1 cellular context compared by ENCODE assay signal in genomic region chr22:21980547-21980946, GRCh38.
TF ChIP-seq lines count a peak whose summit lies in the region.

No MANE protein-coding gene starts in this region.

TF ChIP-seq in K562, 482 proteins besides CTCF, POLR2A, EP300 and RAD21:
- TF ChIP-seq HMGXB4 (CRISPR knock-in tag; IDR thresholded peaks at IDR 0.05): no peak
- 0 out of 2 replicates have a peak, but pooled peaks have one; percentile 28 for TF ChIP-seq BHLHE40 (IDR thresholded peaks at IDR 0.05; ENCODE audit: low read length)
- 0 out of 2 replicates have a peak, but pooled peaks have one; percentile 16 for TF ChIP-seq ZNF384 (IDR thresholded peaks at IDR 0.05; ENCODE audit: low read depth, low read length)
- 0 out of 2 replicates have a peak, but pooled peaks have one; percentile 14 for TF ChIP-seq MAFK (IDR thresholded peaks at IDR 0.05; ENCODE audit: low read length)
- no peak for TF ChIP-seq POU5F1 (IDR thresholded peaks at IDR 0.05; ENCODE audit: borderline replicate concordance, low read depth, low read length, partially characterized antibody)
- peak; percentile 79; the same call in 1 of the 2 replicates for TF ChIP-seq GTF2F1 (IDR thresholded peaks at IDR 0.05; ENCODE audit: low read depth, low read length)
